6 cellular contexts compared by ENCODE assay signal in the genomic region with DNA sequence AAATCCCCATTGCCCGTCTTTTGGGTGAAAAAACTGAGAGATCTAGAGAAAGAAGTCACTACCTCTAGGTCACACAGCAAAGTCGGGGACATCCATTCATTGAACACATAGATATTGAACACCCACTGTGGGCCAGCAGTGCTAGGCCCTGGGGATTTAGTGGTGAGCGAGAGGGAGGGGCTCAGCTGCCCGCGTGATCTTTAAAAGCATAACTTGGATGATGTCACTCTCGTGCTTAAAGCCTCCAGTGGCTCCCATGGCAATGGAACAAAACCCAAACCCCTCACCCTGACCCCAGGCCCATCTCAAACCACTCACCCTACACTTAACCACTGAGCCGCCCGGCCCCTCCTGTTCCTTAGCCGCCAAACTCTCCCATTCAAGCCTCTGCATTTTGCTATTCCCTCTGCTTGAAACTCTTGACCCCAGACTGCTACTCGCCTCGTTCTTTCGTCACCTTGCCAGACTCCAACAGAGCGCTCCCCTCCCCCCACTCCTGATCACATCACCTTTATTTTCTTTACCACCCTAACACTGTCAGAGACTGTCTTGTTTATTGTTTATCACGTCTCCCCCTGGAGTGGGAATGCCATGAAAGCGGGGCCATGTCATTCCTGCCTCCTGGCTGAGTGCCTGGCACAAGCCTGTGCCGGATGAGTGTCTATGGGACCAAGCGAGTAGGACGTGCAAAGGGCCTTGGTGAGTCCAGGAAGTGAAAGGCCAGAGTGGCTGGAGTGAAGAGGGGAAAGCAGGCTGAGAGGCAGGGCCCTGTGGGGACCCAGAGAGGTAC.
A peak's percentile ranks its signal among the peaks of the same experiment; 100 is the strongest.
DNase-seq lines count a peak whose midpoint lies in the region; ATAC-seq lines count a peak whose summit lies in the region.

No MANE protein-coding gene starts in this region.

- DNase-seq in HuH-7.5 (ENCODE audit: low spot score) (peak; percentile 74), amniotic stem cell (lab: John Stamatoyannopoulos, UW) (peak; percentile 42)

- H3K27ac ChIP-seq in muscle layer of duodenum (ENCODE audit: low read length): no peak overlapping the region

- H3K4me1 ChIP-seq in muscle layer of duodenum (ENCODE audit: control insufficient read depth in 1 of 2, insufficient read depth in 2 of 2, low read length in 2 of 2): peaks cover under 1 to 36% of the 10 kb centered on the region in 2 donors

- peaks cover 13% of the 10 kb centered on the region for H3K27me3 ChIP-seq in muscle layer of duodenum (ENCODE audit: low read depth, low read length)

- H3K9me3 ChIP-seq in muscle layer of duodenum (ENCODE audit: control insufficient read depth in 1 of 2, low read length in 2 of 2): no peaks in the 10 kb centered on the region

- H3K4me3 ChIP-seq in muscle layer of duodenum (ENCODE audit: low read depth in 1 of 2, low read length in 2 of 2): peak overlapping the region; percentile 26 to 75

- peaks cover 3 to 8% of the 10 kb centered on the region in 2 donors for H3K36me3 ChIP-seq in muscle layer of duodenum (ENCODE audit: control insufficient read depth in 1 of 2, insufficient read depth in 2 of 2, low read length in 2 of 2)

- ATAC-seq in GM19351 (IDR thresholded peaks at IDR 0.05; ENCODE audit: unreplicated experiment) (peak; percentile 39), HG03139 (IDR thresholded peaks at IDR 0.05; ENCODE audit: unreplicated experiment) (no peak), HG02840 (IDR thresholded peaks at IDR 0.05; ENCODE audit: low FRiP score, unreplicated experiment) (no peak)
